15 cellular contexts compared by ENCODE assay signal in the genomic region with DNA sequence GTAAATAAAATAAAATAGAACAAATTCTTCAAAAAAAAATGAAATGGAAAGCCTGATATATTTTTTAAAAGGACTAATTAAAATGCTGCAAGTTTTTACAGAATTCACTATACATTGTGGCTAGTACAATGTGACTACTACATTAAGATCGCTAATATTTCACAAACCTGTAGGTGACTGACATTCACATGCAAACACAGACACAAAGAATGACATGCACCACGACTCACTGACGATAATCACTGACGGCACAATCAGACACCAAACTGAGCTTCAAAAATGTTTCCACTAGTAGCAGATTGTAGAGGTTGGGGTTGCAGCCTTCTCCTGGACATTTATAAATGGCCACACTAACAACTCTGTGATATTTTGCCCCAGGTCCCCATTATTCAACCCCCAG.
DNase-seq lines count a peak whose midpoint lies in the region; ATAC-seq and TF ChIP-seq lines count a peak whose summit lies in the region.
"Had no signal": no experiment of that assay in that cellular context is flagged by ENCODE, and none has a peak within 500 bp of the region (broad histone marks: within the 10 kb centered on the region; RNA-seq: fewer than 3 reads in every experiment).

No MANE protein-coding gene starts in this region.

- TF ChIP-seq CTCF in Caco-2 (IDR thresholded peaks at IDR 0.05; ENCODE audit: insufficient read depth in 1 of 2, low read depth in 1 of 2, low read length in 1 of 2, severe bottlenecking in 1 of 2, unreplicated experiment in 1 of 2) (no peak), WTC11 (IDR thresholded peaks at IDR 0.05) (no peak), neural cell (IDR thresholded peaks at IDR 0.05; ENCODE audit: poor library complexity, severe bottlenecking) (no peak), hepatocyte (IDR thresholded peaks at IDR 0.05; ENCODE audit: poor library complexity) (no peak)

- peak overlapping the region; percentile 84 for H3K27ac Mint-ChIP-seq in Caco-2 (ENCODE audit: unreplicated experiment)
- H3K27ac Mint-ChIP-seq in WTC11, result peak overlapping the region; percentile 39
- H3K27ac Mint-ChIP-seq in activated naive CD8-positive, alpha-beta T cell treated with anti-CD3 and anti-CD28 coated beads for 36 hours, result peak overlapping the region; percentile 70
- H3K27ac Mint-ChIP-seq: CD4-positive, CD25-positive, alpha-beta regulatory T cell; CD8-positive, alpha-beta memory T cell; H9 had no signal

- no peak for TF ChIP-seq RAD21 in neural cell (conservative IDR thresholded peaks at IDR 0.05)

- peak; percentile 79 for TF ChIP-seq EP300 in neural cell (conservative IDR thresholded peaks at IDR 0.05; ENCODE audit: poor library complexity, severe bottlenecking)

- H3K9me3 ChIP-seq in Caco-2 (no peaks in the 10 kb centered on the region), neural cell (ENCODE audit: low read length) (no peaks in the 10 kb centered on the region), hepatocyte (ENCODE audit: low read depth) (no peaks in the 10 kb centered on the region)
- H3K9me3 ChIP-seq: BE2C had no signal

- H3K27me3 Mint-ChIP-seq in Caco-2 (ENCODE audit: insufficient read depth, unreplicated experiment), result no peaks in the 10 kb centered on the region
- H3K27me3 Mint-ChIP-seq in WTC11 (ENCODE audit: low read depth), result no peaks in the 10 kb centered on the region
- H3K27me3 Mint-ChIP-seq in activated naive CD8-positive, alpha-beta T cell treated with anti-CD3 and anti-CD28 coated beads for 36 hours, result peaks cover 6% of the 10 kb centered on the region

- H3K4me2 ChIP-seq in neural cell (ENCODE audit: low read length) (peak overlapping the region; percentile 57), hepatocyte (no peak overlapping the region)

- H3K9ac ChIP-seq in neural cell (ENCODE audit: low read length), result peak overlapping the region; percentile 39

- no TSS peak for BruUV-seq in Caco-2 (replicated peaks; lab: Mats Ljungman, UMichigan)

- peaks cover 6% of the 10 kb centered on the region for H3F3A ChIP-seq in neural cell (ENCODE audit: insufficient read depth, low read length, poor library complexity, severe bottlenecking)

- POLR2A ChIA-PET in Caco-2 (lab: Charles Lee) (interaction anchor here (0.5 kb wide), 1 partner anchor 1178 kb away, joined by 3 read pairs; no protein-coding TSS in a partner anchor), WTC11 (lab: Charles Lee) (no interaction called here)

- ATAC-seq in WTC11 (no peak), HG03159 (IDR thresholded peaks at IDR 0.05; ENCODE audit: unreplicated experiment) (no peak)

- no peaks in the 10 kb centered on the region for H3K27me3 ChIP-seq in Caco-2 (replicated peaks; ENCODE audit: control insufficient read depth, insufficient read depth, low read length)
- no peaks in the 10 kb centered on the region for H3K27me3 ChIP-seq in neural cell (ENCODE audit: insufficient read depth, low read depth, low read length)
- H3K27me3 ChIP-seq in hepatocyte, result no peaks in the 10 kb centered on the region
- H3K27me3 ChIP-seq: BE2C had no signal

- CTCF ChIA-PET in Caco-2 (lab: Charles Lee), result no interaction called here
- CTCF ChIA-PET in WTC11 (lab: Charles Lee), result no interaction called here

- H3K4me1 Mint-ChIP-seq in Caco-2 (ENCODE audit: low read depth, unreplicated experiment) (peaks cover 17% of the 10 kb centered on the region), WTC11 (peaks cover 10% of the 10 kb centered on the region)
- peaks cover 15% of the 10 kb centered on the region for H3K4me1 Mint-ChIP-seq in activated naive CD8-positive, alpha-beta T cell treated with anti-CD3 and anti-CD28 coated beads for 36 hours
- H3K4me1 Mint-ChIP-seq: CD4-positive, CD25-positive, alpha-beta regulatory T cell had no signal

- no peak overlapping the region for H3K4me3 ChIP-seq in Caco-2 (ENCODE audit: low read depth, low read length)
- peak overlapping the region; percentile 48 for H3K4me3 ChIP-seq in neural cell (ENCODE audit: low read length)
- no peak overlapping the region for H3K4me3 ChIP-seq in hepatocyte

- no peaks in the 10 kb centered on the region for H4K20me1 ChIP-seq in neural cell (ENCODE audit: insufficient read depth)
- H4K20me1 ChIP-seq in hepatocyte (ENCODE audit: insufficient read depth, poor library complexity, severe bottlenecking), result no peaks in the 10 kb centered on the region

- intact Hi-C loops in Caco-2 (cut with micrococcal nuclease; ENCODE audit: unreplicated experiment), result loop anchor here (1.0 to 5.0 kb wide), 2 partner anchors 55 to 535 kb away; no protein-coding TSS in a partner anchor

- no peaks in the 10 kb centered on the region for H3K9me2 ChIP-seq in neural cell (ENCODE audit: insufficient read depth, low read length)
- no peaks in the 10 kb centered on the region for H3K9me2 ChIP-seq in hepatocyte (replicated peaks; ENCODE audit: insufficient read depth)

- H3K4me1 ChIP-seq in Caco-2 (peaks cover 17% of the 10 kb centered on the region), hepatocyte (ENCODE audit: insufficient read depth) (no peaks in the 10 kb centered on the region)
- H3K4me1 ChIP-seq: BE2C had no signal

- H3K9me3 Mint-ChIP-seq in Caco-2 (ENCODE audit: unreplicated experiment), result peaks cover 10% of the 10 kb centered on the region
- H3K9me3 Mint-ChIP-seq in WTC11, result no peaks in the 10 kb centered on the region
- no peaks in the 10 kb centered on the region for H3K9me3 Mint-ChIP-seq in activated naive CD8-positive, alpha-beta T cell treated with anti-CD3 and anti-CD28 coated beads for 36 hours
- H3K9me3 Mint-ChIP-seq: CD8-positive, alpha-beta memory T cell; H9 had no signal

- H2AFZ ChIP-seq in neural cell (ENCODE audit: low read depth, low read length) (no peak overlapping the region), hepatocyte (no peak overlapping the region)

- no peaks in the 10 kb centered on the region for H3K36me3 ChIP-seq in Caco-2 (ENCODE audit: control insufficient read depth, insufficient read depth, low read length)
- no peaks in the 10 kb centered on the region for H3K36me3 ChIP-seq in neural cell (ENCODE audit: insufficient read depth, low read length)
- no peaks in the 10 kb centered on the region for H3K36me3 ChIP-seq in hepatocyte (replicated peaks; ENCODE audit: insufficient read depth, low read depth)
- H3K36me3 ChIP-seq: BE2C had no signal

- no peaks in the 10 kb centered on the region for H3K79me2 ChIP-seq in neural cell (replicated peaks; ENCODE audit: insufficient read depth, low read length)
- no peaks in the 10 kb centered on the region for H3K79me2 ChIP-seq in hepatocyte

- WGBS in hepatocyte (ENCODE audit: low lambda C conversion rate, missing lambda C conversion rate), result 79% methylated on average over 4 of the region's 4 CpGs

- DNase-seq in Caco-2 (no peak), WTC11 (ENCODE audit: low spot score) (no peak), hepatocyte (ENCODE audit: low spot score) (no peak), NOMO-1 (lab: John Stamatoyannopoulos, UW; ENCODE audit: unreplicated experiment in 2 of 2) (no peak)
- DNase-seq in activated naive CD8-positive, alpha-beta T cell treated with anti-CD3 and anti-CD28 coated beads for 36 hours, result no peak
- DNase-seq in activated naive CD4-positive, alpha-beta T cell treated with anti-CD3 and anti-CD28 coated beads, Interleukin-2, amount 50 U/mL, for 16 hours, result no peak
- DNase-seq: ACHN; C1 segment of cervical spinal cord; CD4-positive, CD25-positive, alpha-beta regulatory T cell; CD8-positive, alpha-beta memory T cell; COR-L47; H9 had no signal

- H3K27ac ChIP-seq in neural cell (ENCODE audit: low read length) (peak overlapping the region; percentile 79), hepatocyte (no peak overlapping the region)

- H3K36me3 Mint-ChIP-seq in Caco-2 (ENCODE audit: insufficient read depth, unreplicated experiment) (peaks cover 5% of the 10 kb centered on the region), WTC11 (no peaks in the 10 kb centered on the region)
- peaks cover 2% of the 10 kb centered on the region for H3K36me3 Mint-ChIP-seq in activated naive CD8-positive, alpha-beta T cell treated with anti-CD3 and anti-CD28 coated beads for 36 hours
- H3K36me3 Mint-ChIP-seq: CD4-positive, CD25-positive, alpha-beta regulatory T cell; CD8-positive, alpha-beta memory T cell had no signal

- H3K4me3 Mint-ChIP-seq in Caco-2 (ENCODE audit: unreplicated experiment), result no peak overlapping the region
- no peak overlapping the region for H3K4me3 Mint-ChIP-seq in WTC11
- H3K4me3 Mint-ChIP-seq in activated naive CD8-positive, alpha-beta T cell treated with anti-CD3 and anti-CD28 coated beads for 36 hours, result no peak overlapping the region
- H3K4me3 Mint-ChIP-seq: CD4-positive, CD25-positive, alpha-beta regulatory T cell; CD8-positive, alpha-beta memory T cell; H9 had no signal

TF ChIP-seq in WTC11, 78 proteins besides CTCF, POLR2A, EP300 and RAD21 (continues in another document):
- TF ChIP-seq, protein P1, sequence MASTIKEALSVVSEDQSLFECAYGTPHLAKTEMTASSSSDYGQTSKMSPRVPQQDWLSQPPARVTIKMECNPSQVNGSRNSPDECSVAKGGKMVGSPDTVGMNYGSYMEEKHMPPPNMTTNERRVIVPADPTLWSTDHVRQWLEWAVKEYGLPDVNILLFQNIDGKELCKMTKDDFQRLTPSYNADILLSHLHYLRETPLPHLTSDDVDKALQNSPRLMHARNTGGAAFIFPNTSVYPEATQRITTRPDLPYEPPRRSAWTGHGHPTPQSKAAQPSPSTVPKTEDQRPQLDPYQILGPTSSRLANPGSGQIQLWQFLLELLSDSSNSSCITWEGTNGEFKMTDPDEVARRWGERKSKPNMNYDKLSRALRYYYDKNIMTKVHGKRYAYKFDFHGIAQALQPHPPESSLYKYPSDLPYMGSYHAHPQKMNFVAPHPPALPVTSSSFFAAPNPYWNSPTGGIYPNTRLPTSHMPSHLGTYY (CRISPR knock-in tag; IDR thresholded peaks at IDR 0.05), result no peak

TF ChIP-seq in neural cell, 6 proteins besides CTCF, POLR2A, EP300 and RAD21 (continues in another document):
- no peak for TF ChIP-seq MXI1 (conservative IDR thresholded peaks at IDR 0.05; ENCODE audit: poor library complexity, severe bottlenecking)
- TF ChIP-seq TAF1 (IDR thresholded peaks at IDR 0.05; ENCODE audit: low read depth), result no peak
- no peak for TF ChIP-seq EZH2 (IDR thresholded peaks at IDR 0.05; ENCODE audit: borderline replicate concordance, insufficient read depth, low read length, poor library complexity, severe bottlenecking)
- TF ChIP-seq SMC3 (conservative IDR thresholded peaks at IDR 0.05; ENCODE audit: poor library complexity), result no peak
- TF ChIP-seq POLR2AphosphoS5 (IDR thresholded peaks at IDR 0.05), result peak; percentile 82
